21 cellular contexts compared by ENCODE assay signal in genomic region chr17:3953542-3953941, GRCh38. TPM values are rescaled to one million over a fixed set of nuclear protein-coding genes. Genes with fewer than 3 reads are reported as not detected.
"Had no signal": no experiment of that assay in that cellular context is flagged by ENCODE, and none has a peak within 500 bp of the region (broad histone marks: within the 10 kb centered on the region; RNA-seq: fewer than 3 reads in every experiment).

No MANE protein-coding gene starts in this region.

- H3K4me1 ChIP-seq: suprapubic skin, thyroid gland had no signal

- H3K9me3 ChIP-seq: heart right ventricle, ovary, right atrium auricular region, suprapubic skin, thyroid gland had no signal

- H3K27me3 ChIP-seq: dorsolateral prefrontal cortex, heart right ventricle, ovary, right atrium auricular region, suprapubic skin, thyroid gland had no signal

- FAIRE-seq: small intestine, urothelium cell line had no signal

- ATAC-seq: left colon; left ventricle myocardium superior; naive thymus-derived CD4-positive, alpha-beta T cell; stimulated activated naive CD8-positive, alpha-beta T cell treated with anti-CD3 and anti-CD28 coated beads, Interleukin-15, Interleukin-2, amounts not matched to agents 100 U/mL and 50 U/mL, for 24 hours had no signal

- H3K36me3 ChIP-seq: ovary, right atrium auricular region, suprapubic skin, thyroid gland had no signal

- H3K27me3 Mint-ChIP-seq: naive thymus-derived CD4-positive, alpha-beta T cell had no signal

- H3K4me3 ChIP-seq: dorsolateral prefrontal cortex, heart right ventricle, lung, ovary, right atrium auricular region, suprapubic skin, thyroid gland had no signal

- H3K36me3 Mint-ChIP-seq: type B pancreatic cell had no signal

- H3K4me3 Mint-ChIP-seq: naive thymus-derived CD4-positive, alpha-beta T cell; nephron progenitor cell; type B pancreatic cell had no signal

- H3K27ac Mint-ChIP-seq: nephron progenitor cell, type B pancreatic cell had no signal

- H3K9me3 Mint-ChIP-seq: naive thymus-derived CD4-positive, alpha-beta T cell; nephron progenitor cell; type B pancreatic cell had no signal

- DNase-seq: cortex of kidney; dorsolateral prefrontal cortex; effector CD8-positive, alpha-beta T cell; foreskin melanocyte; heart right ventricle; left colon; left ventricle myocardium superior; naive thymus-derived CD4-positive, alpha-beta T cell; nephron progenitor cell; ovary; small intestine; stimulated activated CD4-positive, alpha-beta T cell treated with anti-CD3 and anti-CD28 coated beads, Interleukin-12 subunit alpha, Interleukin-12 subunit beta, amount 100 ng/mL, for 4 hours; stimulated activated naive CD8-positive, alpha-beta T cell treated with anti-CD3 and anti-CD28 coated beads, Interleukin-15, Interleukin-2, amounts not matched to agents 100 U/mL and 50 U/mL, for 24 hours; thyroid gland had no signal

- H3K27ac ChIP-seq: dorsolateral prefrontal cortex, heart right ventricle, ovary, right atrium auricular region, suprapubic skin, thyroid gland had no signal

RNA-seq across cellular contexts. Expression of gene P2RX1, which starts 37.3 kb away (rescaled TPM):
- total RNA-seq: glomerular endothelial cell, kidney epithelial cell had no signal
- polyA plus RNA-seq: naive thymus-derived CD4-positive, alpha-beta T cell had no signal
